Comparison of ENCODE assay signal across 17 cellular contexts in the genomic region with DNA sequence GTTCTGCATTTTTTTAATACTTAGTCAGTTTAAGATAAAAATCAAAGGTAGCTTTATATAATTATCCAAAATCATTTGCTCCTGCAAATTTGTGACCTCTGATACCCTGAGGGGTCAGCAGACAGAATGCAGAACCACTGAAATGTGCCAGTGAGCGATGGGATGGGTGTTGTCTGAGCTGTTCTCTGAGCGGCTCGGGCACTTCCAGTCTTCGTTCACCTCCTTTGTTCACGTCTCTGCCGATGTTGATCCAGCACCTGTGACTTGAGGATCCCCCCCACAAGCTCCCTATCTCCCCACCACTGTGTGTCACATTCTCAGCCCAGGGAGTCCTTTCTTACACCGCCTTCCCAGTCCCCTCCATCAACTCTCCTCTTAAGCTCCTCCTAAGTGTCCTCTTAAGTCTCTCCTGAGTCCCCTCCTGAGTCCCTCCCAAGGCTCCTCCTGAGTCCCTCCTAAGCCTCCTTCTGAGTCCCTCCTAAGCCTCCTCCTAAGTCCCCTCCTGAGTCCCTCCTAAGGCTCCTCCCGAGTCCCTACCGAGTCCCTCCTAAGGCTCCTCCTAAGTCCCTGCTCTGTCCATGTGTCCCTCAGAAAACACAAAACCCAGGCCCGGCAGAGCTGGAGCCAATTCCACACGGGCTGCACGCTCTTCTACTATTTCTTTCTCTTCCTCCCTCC. TPM values are rescaled to one million over a fixed set of nuclear protein-coding genes. Genes with fewer than 3 reads are reported as not detected.
A peak's percentile ranks its signal among the peaks of the same experiment; 100 is the strongest.
DNase-seq lines count a peak whose midpoint lies in the region; ATAC-seq and TF ChIP-seq lines count a peak whose summit lies in the region.
"Had no signal": no experiment of that assay in that cellular context is flagged by ENCODE, and none has a peak within 500 bp of the region (broad histone marks: within the 10 kb centered on the region; RNA-seq: fewer than 3 reads in every experiment).

No MANE protein-coding gene starts in this region.

- 40 to 47% methylated on average over 9 to 12 of the region's 12 CpGs for WGBS in endodermal cell (ENCODE audit: insufficient coverage in 1 of 2, insufficient read length in 1 of 2), 2 experiments

- H3K4me1 Mint-ChIP-seq in activated CD4-positive, alpha-beta T cell treated with anti-CD3 and anti-CD28 coated beads, Interleukin-2, amount 10 ng/mL, durations not matched to agents 24 days and 14 days, result peaks cover 9% of the 10 kb centered on the region
- peaks cover 9% of the 10 kb centered on the region for H3K4me1 Mint-ChIP-seq in T-helper 17 cell
- peaks cover 16% of the 10 kb centered on the region for H3K4me1 Mint-ChIP-seq in endodermal cell
- H3K4me1 Mint-ChIP-seq: CD14-positive monocyte had no signal

- ATAC-seq in T-helper 17 cell, result no peak
- ATAC-seq in sciatic nerve, result no peak
- ATAC-seq: HCT116, Right ventricle myocardium inferior had no signal

- H3K27ac Mint-ChIP-seq in activated CD4-positive, alpha-beta T cell treated with anti-CD3 and anti-CD28 coated beads, Interleukin-2, amount 10 ng/mL, durations not matched to agents 24 days and 14 days, result peak overlapping the region; percentile 82
- H3K27ac Mint-ChIP-seq in T-helper 17 cell (peak overlapping the region; percentile 85), endodermal cell (peak overlapping the region; percentile 95)

- no peaks in the 10 kb centered on the region for H3K27me3 ChIP-seq in endodermal cell (ENCODE audit: control insufficient read depth, insufficient read depth, low read length, poor library complexity, severe bottlenecking)
- H3K27me3 ChIP-seq: breast epithelium, uterus had no signal

- DNase-seq in activated CD4-positive, alpha-beta T cell treated with anti-CD3 and anti-CD28 coated beads, Interleukin-2, amount 10 ng/mL, durations not matched to agents 24 days and 14 days, result no peak
- DNase-seq in activated CD4-positive, alpha-beta T cell treated with anti-CD3 and anti-CD28 coated beads for 4 hours, result no peak
- DNase-seq in T-helper 17 cell, result no peak
- DNase-seq in endodermal cell, result peak; percentile 87
- peak; percentile 27 for DNase-seq in sciatic nerve (ENCODE audit: low spot score)
- DNase-seq in DMS53 treated with DMSO at 0.1 percent for 48 hours (lab: John Stamatoyannopoulos, UW; ENCODE audit: unreplicated experiment), result no peak
- no peak for DNase-seq in COLO668 (lab: John Stamatoyannopoulos, UW; ENCODE audit: unreplicated experiment)
- no peak for DNase-seq in cerebellar cortex (ENCODE audit: low spot score)
- DNase-seq: kidney glomerular epithelial cell, NCI-H1105 treated with DMSO at 0.1 percent for 48 hours, NCI-H2171 treated with DMSO at 0.1 percent for 48 hours, uterus had no signal

- peak overlapping the region; percentile 61 for H3K9ac ChIP-seq in endodermal cell (ENCODE audit: extremely low read depth, low read length, poor library complexity, severe bottlenecking)

- no peaks in the 10 kb centered on the region for H3K4me1 ChIP-seq in endodermal cell (ENCODE audit: control insufficient read depth, insufficient read depth, low read length)
- H3K4me1 ChIP-seq: A549, breast epithelium, uterus had no signal

- no peak for TF ChIP-seq CTCF in endodermal cell (conservative IDR thresholded peaks at IDR 0.05)

- H3K27me3 Mint-ChIP-seq in activated CD4-positive, alpha-beta T cell treated with anti-CD3 and anti-CD28 coated beads, Interleukin-2, amount 10 ng/mL, durations not matched to agents 24 days and 14 days, result no peaks in the 10 kb centered on the region
- H3K27me3 Mint-ChIP-seq in T-helper 17 cell (no peaks in the 10 kb centered on the region), endodermal cell (ENCODE audit: insufficient read depth) (no peaks in the 10 kb centered on the region)

- peaks cover 82% of the 10 kb centered on the region for H3K36me3 Mint-ChIP-seq in activated CD4-positive, alpha-beta T cell treated with anti-CD3 and anti-CD28 coated beads, Interleukin-2, amount 10 ng/mL, durations not matched to agents 24 days and 14 days (ENCODE audit: low read depth)
- H3K36me3 Mint-ChIP-seq in T-helper 17 cell (ENCODE audit: low read depth) (peaks cover 11% of the 10 kb centered on the region), endodermal cell (ENCODE audit: low read depth) (peaks cover 80% of the 10 kb centered on the region)

- intact Hi-C loops in activated CD4-positive, alpha-beta T cell treated with anti-CD3 and anti-CD28 coated beads, Interleukin-2, amount 10 ng/mL, durations not matched to agents 24 days and 14 days (cut with micrococcal nuclease), result no loop called here
- intact Hi-C loops in sciatic nerve (cut with DNase I), result no loop called here

- H3K4me3 Mint-ChIP-seq in activated CD4-positive, alpha-beta T cell treated with anti-CD3 and anti-CD28 coated beads, Interleukin-2, amount 10 ng/mL, durations not matched to agents 24 days and 14 days, result no peak overlapping the region
- H3K4me3 Mint-ChIP-seq in T-helper 17 cell (no peak overlapping the region), endodermal cell (no peak overlapping the region)
- H3K4me3 Mint-ChIP-seq: CD14-positive monocyte had no signal

- H3K9me3 ChIP-seq in T-helper 17 cell (ENCODE audit: control insufficient read depth, low read length, poor library complexity, severe bottlenecking) (no peaks in the 10 kb centered on the region), endodermal cell (ENCODE audit: control insufficient read depth, low read length) (peaks cover 47% of the 10 kb centered on the region)

- H3K9me3 Mint-ChIP-seq in activated CD4-positive, alpha-beta T cell treated with anti-CD3 and anti-CD28 coated beads, Interleukin-2, amount 10 ng/mL, durations not matched to agents 24 days and 14 days, result peaks cover under 1% of the 10 kb centered on the region
- peaks cover 55% of the 10 kb centered on the region for H3K9me3 Mint-ChIP-seq in endodermal cell

- peak overlapping the region; percentile 48 for H3K4me3 ChIP-seq in endodermal cell (ENCODE audit: low read length)
- H3K4me3 ChIP-seq: A549, breast epithelium, uterus had no signal

- peaks cover 65% of the 10 kb centered on the region for H3K36me3 ChIP-seq in endodermal cell (ENCODE audit: control insufficient read depth, insufficient read depth, low read length)
- H3K36me3 ChIP-seq: breast epithelium, uterus had no signal

- peak overlapping the region; percentile 53 for H3K27ac ChIP-seq in endodermal cell (ENCODE audit: low read depth, low read length)
- H3K27ac ChIP-seq: A549, breast epithelium had no signal

RNA-seq across cellular contexts. Expression of a gene that starts 47.5 kb away (rescaled TPM):
- 238 and 264 TPM in 2 replicates for total RNA-seq in activated CD4-positive, alpha-beta T cell treated with anti-CD3 and anti-CD28 coated beads, Interleukin-2, amount 10 ng/mL, durations not matched to agents 24 days and 14 days
- total RNA-seq in T-helper 17 cell (100 to 1,000 TPM; 528 to 571 TPM), endodermal cell (100 to 1,000 TPM in 1 of 2 donors, 10 to 100 TPM in 1; 98.8 to 136 TPM), sciatic nerve (178 TPM)
- polyA plus RNA-seq in endodermal cell (2013, experiment 1 of 2), result 30.0 TPM
- polyA plus RNA-seq in endodermal cell (2013, experiment 2 of 2), result 28.2 TPM

Comparison
In these comparisons a context has a peak if more than half of its experiments do, and no peak if none do; other contexts are left out.
1. DNase-seq: peak in endodermal cell (single experiment) and sciatic nerve (single experiment); none in activated CD4-positive, alpha-beta T cell treated with anti-CD3 and anti-CD28 coated beads, Interleukin-2, amount 10 ng/mL, durations not matched to agents 24 days and 14 days (single experiment), activated CD4-positive, alpha-beta T cell treated with anti-CD3 and anti-CD28 coated beads for 4 hours (0 of 2), T-helper 17 cell (0 of 3), DMS53 treated with DMSO at 0.1 percent for 48 hours (single experiment), COLO668 (single experiment) and cerebellar cortex (single experiment).
2. Peak in every context shown above with its lines, with median percentiles within 50 percentile points of each other: H3K27ac Mint-ChIP-seq.